1 cellular context compared by ENCODE assay signal in the genomic region with DNA sequence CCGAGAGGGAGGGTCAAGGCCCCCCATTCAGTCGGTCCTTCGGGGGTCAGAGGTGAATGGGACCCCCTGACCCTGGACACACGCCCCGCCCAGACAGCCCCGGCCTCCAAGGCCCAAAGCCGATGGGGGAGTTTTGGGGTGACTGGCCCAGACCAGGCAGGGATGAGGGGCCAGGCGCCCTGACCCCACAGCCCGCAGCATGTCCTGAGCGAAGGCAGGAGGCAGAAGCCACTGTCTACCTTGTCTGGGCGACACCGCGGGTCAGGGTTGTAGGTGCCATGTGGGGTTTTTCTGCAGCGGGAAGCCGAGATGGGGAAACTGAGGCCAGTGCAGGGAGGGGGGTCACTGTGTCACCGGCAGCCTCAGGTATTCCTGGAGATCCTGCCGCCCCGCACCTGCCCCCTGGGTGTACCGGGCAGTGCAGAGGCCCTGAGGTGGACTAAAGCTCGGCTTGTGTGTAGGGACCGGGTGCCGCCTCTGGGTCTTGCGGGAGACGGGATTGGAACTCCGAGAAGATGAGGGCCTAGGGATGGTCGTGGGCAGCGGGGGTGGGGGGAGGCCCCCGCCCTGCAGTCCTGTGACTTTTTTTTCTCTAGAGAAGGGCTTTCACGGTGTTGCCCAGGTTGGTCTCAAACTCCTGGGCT.
TF ChIP-seq lines count a peak whose summit lies in the region.

No MANE protein-coding gene starts in this region.

TF ChIP-seq in HepG2, 621 proteins besides CTCF, POLR2A, EP300 and RAD21 (continues in another document):
- TF ChIP-seq SP2 (CRISPR knock-in tag; IDR thresholded peaks at IDR 0.05): no peak
- TF ChIP-seq HDAC2 (CRISPR knock-in tag; IDR thresholded peaks at IDR 0.05): no peak
- TF ChIP-seq USF2 (IDR thresholded peaks at IDR 0.05; ENCODE audit: low read depth, low read length): no peak
- 0 out of 2 replicates have a peak, but pooled peaks have one; percentile 1 for TF ChIP-seq USF2 (CRISPR knock-in tag; IDR thresholded peaks at IDR 0.05; ENCODE audit: borderline replicate concordance)
- no peak for TF ChIP-seq MEIS1 (CRISPR knock-in tag; IDR thresholded peaks at IDR 0.05; ENCODE audit: borderline replicate concordance)
- no peak for TF ChIP-seq SCMH1 (CRISPR knock-in tag; IDR thresholded peaks at IDR 0.05; ENCODE audit: borderline replicate concordance)
- TF ChIP-seq ZNF652 (CRISPR knock-in tag; IDR thresholded peaks at IDR 0.05; ENCODE audit: borderline replicate concordance, low read depth): no peak
- no peak for TF ChIP-seq ZNF766 (CRISPR knock-in tag; IDR thresholded peaks at IDR 0.05; ENCODE audit: borderline replicate concordance)
- TF ChIP-seq ZNF12 (CRISPR knock-in tag; IDR thresholded peaks at IDR 0.05): no peak
- TF ChIP-seq MAFK (conservative IDR thresholded peaks at IDR 0.05 in 1 of 2, IDR thresholded peaks at IDR 0.05 in 1 of 2; ENCODE audit: low read length in 2 of 2): no peak
- peak; percentile 14; the same call in 1 of the 2 replicates for TF ChIP-seq ZXDC (CRISPR knock-in tag; IDR thresholded peaks at IDR 0.05)
- no peak for TF ChIP-seq CAMTA2 (CRISPR knock-in tag; IDR thresholded peaks at IDR 0.05; ENCODE audit: borderline replicate concordance)
- TF ChIP-seq ZSCAN25 (CRISPR knock-in tag; IDR thresholded peaks at IDR 0.05): no peak
- no peak for TF ChIP-seq MTA1 (CRISPR knock-in tag; IDR thresholded peaks at IDR 0.05; ENCODE audit: borderline replicate concordance)
- no peak for TF ChIP-seq HNRNPLL (IDR thresholded peaks at IDR 0.05; ENCODE audit: low read depth, low read length, poor library complexity, severe bottlenecking)
- no peak for TF ChIP-seq AGO1 (IDR thresholded peaks at IDR 0.05; ENCODE audit: low read depth, low read length, poor library complexity, severe bottlenecking)
- no peak for TF ChIP-seq KDM3A (CRISPR knock-in tag; IDR thresholded peaks at IDR 0.05; ENCODE audit: low read depth)
- TF ChIP-seq TAF15 (IDR thresholded peaks at IDR 0.05; ENCODE audit: low read depth, low read length, poor library complexity, severe bottlenecking): no peak
- TF ChIP-seq AGO2 (optimal IDR thresholded peaks at IDR 0.05; ENCODE audit: low read depth, low read length): peak; percentile 89
- TF ChIP-seq HNRNPH1 (optimal IDR thresholded peaks at IDR 0.05; ENCODE audit: low read depth, low read length): no peak
- no peak for TF ChIP-seq ZBTB42 (CRISPR knock-in tag; IDR thresholded peaks at IDR 0.05)
- no peak for TF ChIP-seq GMEB1 (CRISPR knock-in tag; IDR thresholded peaks at IDR 0.05; ENCODE audit: borderline replicate concordance)
- no peak for TF ChIP-seq ZNF10 (CRISPR knock-in tag; IDR thresholded peaks at IDR 0.05; ENCODE audit: borderline replicate concordance, low read depth)
- TF ChIP-seq GLMP (CRISPR knock-in tag; IDR thresholded peaks at IDR 0.05; ENCODE audit: borderline replicate concordance): 0 out of 2 replicates have a peak, but pooled peaks have one; percentile 28
- TF ChIP-seq SSRP1 (CRISPR knock-in tag; IDR thresholded peaks at IDR 0.05): no peak
- no peak for TF ChIP-seq ZUFSP (CRISPR knock-in tag; IDR thresholded peaks at IDR 0.05; ENCODE audit: borderline replicate concordance)
- no peak for TF ChIP-seq AHDC1 (CRISPR knock-in tag; IDR thresholded peaks at IDR 0.05; ENCODE audit: borderline replicate concordance)
- no peak for TF ChIP-seq ZNF260 (CRISPR knock-in tag; IDR thresholded peaks at IDR 0.05; ENCODE audit: borderline replicate concordance, low read depth)
- TF ChIP-seq, protein P1, sequence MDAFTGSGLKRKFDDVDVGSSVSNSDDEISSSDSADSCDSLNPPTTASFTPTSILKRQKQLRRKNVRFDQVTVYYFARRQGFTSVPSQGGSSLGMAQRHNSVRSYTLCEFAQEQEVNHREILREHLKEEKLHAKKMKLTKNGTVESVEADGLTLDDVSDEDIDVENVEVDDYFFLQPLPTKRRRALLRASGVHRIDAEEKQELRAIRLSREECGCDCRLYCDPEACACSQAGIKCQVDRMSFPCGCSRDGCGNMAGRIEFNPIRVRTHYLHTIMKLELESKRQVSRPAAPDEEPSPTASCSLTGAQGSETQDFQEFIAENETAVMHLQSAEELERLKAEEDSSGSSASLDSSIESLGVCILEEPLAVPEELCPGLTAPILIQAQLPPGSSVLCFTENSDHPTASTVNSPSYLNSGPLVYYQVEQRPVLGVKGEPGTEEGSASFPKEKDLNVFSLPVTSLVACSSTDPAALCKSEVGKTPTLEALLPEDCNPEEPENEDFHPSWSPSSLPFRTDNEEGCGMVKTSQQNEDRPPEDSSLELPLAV (CRISPR knock-in tag; conservative IDR thresholded peaks at IDR 0.05; ENCODE audit: low read depth): 0 out of 2 replicates have a peak, but pooled peaks have one; percentile 12
- TF ChIP-seq, protein P2, sequence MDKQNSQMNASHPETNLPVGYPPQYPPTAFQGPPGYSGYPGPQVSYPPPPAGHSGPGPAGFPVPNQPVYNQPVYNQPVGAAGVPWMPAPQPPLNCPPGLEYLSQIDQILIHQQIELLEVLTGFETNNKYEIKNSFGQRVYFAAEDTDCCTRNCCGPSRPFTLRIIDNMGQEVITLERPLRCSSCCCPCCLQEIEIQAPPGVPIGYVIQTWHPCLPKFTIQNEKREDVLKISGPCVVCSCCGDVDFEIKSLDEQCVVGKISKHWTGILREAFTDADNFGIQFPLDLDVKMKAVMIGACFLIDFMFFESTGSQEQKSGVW (CRISPR knock-in tag; IDR thresholded peaks at IDR 0.05; ENCODE audit: borderline replicate concordance): no peak
- no peak for TF ChIP-seq MAFF (IDR thresholded peaks at IDR 0.05; ENCODE audit: low read depth, low read length)
- no peak for TF ChIP-seq TEAD3 (CRISPR knock-in tag; optimal IDR thresholded peaks at IDR 0.05; ENCODE audit: borderline replicate concordance)
- TF ChIP-seq RELA (CRISPR knock-in tag; IDR thresholded peaks at IDR 0.05): no peak
- peak; percentile 38 for TF ChIP-seq SRSF1 (optimal IDR thresholded peaks at IDR 0.05; ENCODE audit: low read depth, low read length)
- 0 out of 2 replicates have a peak, but pooled peaks have one; percentile 20 for TF ChIP-seq ZNF501 (CRISPR knock-in tag; IDR thresholded peaks at IDR 0.05)
- 0 out of 2 replicates have a peak, but pooled peaks have one; percentile 4 for TF ChIP-seq NFKB2 (CRISPR knock-in tag; IDR thresholded peaks at IDR 0.05; ENCODE audit: borderline replicate concordance)
- TF ChIP-seq, protein P3, sequence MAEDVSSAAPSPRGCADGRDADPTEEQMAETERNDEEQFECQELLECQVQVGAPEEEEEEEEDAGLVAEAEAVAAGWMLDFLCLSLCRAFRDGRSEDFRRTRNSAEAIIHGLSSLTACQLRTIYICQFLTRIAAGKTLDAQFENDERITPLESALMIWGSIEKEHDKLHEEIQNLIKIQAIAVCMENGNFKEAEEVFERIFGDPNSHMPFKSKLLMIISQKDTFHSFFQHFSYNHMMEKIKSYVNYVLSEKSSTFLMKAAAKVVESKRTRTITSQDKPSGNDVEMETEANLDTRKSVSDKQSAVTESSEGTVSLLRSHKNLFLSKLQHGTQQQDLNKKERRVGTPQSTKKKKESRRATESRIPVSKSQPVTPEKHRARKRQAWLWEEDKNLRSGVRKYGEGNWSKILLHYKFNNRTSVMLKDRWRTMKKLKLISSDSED (CRISPR knock-in tag; IDR thresholded peaks at IDR 0.05): no peak
- no peak for TF ChIP-seq ZNF746 (CRISPR knock-in tag; IDR thresholded peaks at IDR 0.05)
- 0 out of 2 replicates have a peak, but pooled peaks have one; percentile 3 for TF ChIP-seq SALL2 (CRISPR knock-in tag; IDR thresholded peaks at IDR 0.05)
